18 cellular contexts compared by ENCODE assay signal in genomic region chr17:5488752-5489151, GRCh38.
"Had no signal": no experiment of that assay in that cellular context is flagged by ENCODE, and none has a peak within 500 bp of the region (broad histone marks: within the 10 kb centered on the region; RNA-seq: fewer than 3 reads in every experiment).

No MANE protein-coding gene starts in this region.

- H3K27ac ChIP-seq: breast epithelium, esophagus squamous epithelium, neural progenitor cell, ovary, tibial artery had no signal

- DNase-seq: activated CD4-positive, alpha-beta T cell treated with anti-CD3 and anti-CD28 coated beads, Interleukin-2, amount 50 U/mL, for 4 hours; activated CD4-positive, CD25-positive, alpha-beta regulatory T cell; activated CD8-positive, alpha-beta memory T cell treated with anti-CD3 and anti-CD28 coated beads, Interleukin-2, amount 10 ng/mL, durations not matched to agents 7 days and 5 days; activated naive CD8-positive, alpha-beta T cell treated with anti-CD3 and anti-CD28 coated beads for 36 hours; anterior cingulate cortex; esophagus squamous epithelium; foreskin fibroblast; left cardiac atrium; mammary epithelial cell; Right ventricle myocardium superior; SK-N-SH; stimulated activated CD4-positive, alpha-beta T cell treated with anti-CD3 and anti-CD28 coated beads, Interleukin-15, amount 100 ng/mL, for 24 hours; stimulated activated CD4-positive, alpha-beta T cell treated with anti-CD3 and anti-CD28 coated beads, Interleukin-4, amount 100 ng/mL, for 24 hours; T-helper 2 cell; tibial artery had no signal

- H3K27me3 ChIP-seq: breast epithelium, esophagus squamous epithelium, neural progenitor cell, ovary, tibial artery had no signal

- H3K4me3 ChIP-seq: breast epithelium, esophagus squamous epithelium, ovary, tibial artery had no signal

- H3K27me3 Mint-ChIP-seq: activated CD8-positive, alpha-beta memory T cell treated with anti-CD3 and anti-CD28 coated beads, Interleukin-2, amount 10 ng/mL, durations not matched to agents 7 days and 5 days; activated naive CD8-positive, alpha-beta T cell treated with anti-CD3 and anti-CD28 coated beads for 36 hours had no signal

- H3K36me3 ChIP-seq: breast epithelium, ovary had no signal

- H3K9me3 ChIP-seq: breast epithelium, esophagus squamous epithelium, ovary, SK-N-SH, tibial artery had no signal

- ATAC-seq: activated CD8-positive, alpha-beta memory T cell treated with anti-CD3 and anti-CD28 coated beads, Interleukin-2, amount 10 ng/mL, durations not matched to agents 7 days and 5 days; left cardiac atrium had no signal

- H3K27ac Mint-ChIP-seq: neural progenitor cell had no signal
